In the genomic region with DNA sequence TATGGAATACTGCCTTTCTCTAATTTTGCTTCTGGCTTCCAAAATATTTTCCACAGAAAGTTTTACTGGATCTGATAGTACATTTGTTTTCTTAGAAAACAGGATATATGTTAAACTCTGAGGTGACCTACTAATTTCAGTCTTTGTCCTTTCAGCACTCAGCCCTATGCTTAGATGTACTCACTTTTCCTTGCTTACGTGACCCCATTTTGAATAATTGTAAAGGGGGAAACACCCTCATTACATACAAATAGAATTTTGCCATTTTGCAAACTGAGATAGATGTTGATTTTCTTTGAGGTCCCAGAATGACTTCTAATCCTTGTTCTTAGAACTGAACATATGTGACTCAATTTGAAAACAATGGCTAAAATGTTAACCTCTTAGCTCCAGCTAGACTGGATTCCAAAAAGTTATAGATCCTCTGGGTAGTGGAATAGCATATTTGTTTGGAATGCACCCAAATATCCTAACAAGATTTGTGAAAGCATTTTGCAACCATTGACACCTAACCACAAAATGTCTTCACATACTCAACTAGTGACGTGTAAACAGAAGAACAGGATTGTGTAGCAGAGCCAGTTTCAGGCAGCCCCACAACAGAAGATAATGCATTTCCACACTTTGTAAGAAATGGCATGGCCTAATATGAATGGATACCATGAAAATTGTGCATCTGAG, we compare ENCODE assay signal across 10 cellular contexts. TPM values are rescaled to one million over a fixed set of nuclear protein-coding genes. Genes with fewer than 3 reads are reported as not detected.
DNase-seq lines count a peak whose midpoint lies in the region; ATAC-seq, FAIRE-seq and TF ChIP-seq lines count a peak whose summit lies in the region.
"Had no signal": no experiment of that assay in that cellular context is flagged by ENCODE, and none has a peak within 500 bp of the region (broad histone marks: within the 10 kb centered on the region; RNA-seq: fewer than 3 reads in every experiment).

No MANE protein-coding gene starts in this region.

- H3K4me3 ChIP-seq in epithelial cell of esophagus (ENCODE audit: low read length) (no peak overlapping the region), rectal smooth muscle tissue (ENCODE audit: low read length) (no peak overlapping the region), gastrocnemius medialis (peak overlapping the region in 1 of 4 donors; percentile 29)

- FAIRE-seq in GM12892 (lab: Jason Lieb, UNC) (peak; percentile 86), GM19239 (lab: Jason Lieb, UNC) (no peak)

- no peak for ATAC-seq in HG02852 (IDR thresholded peaks at IDR 0.05; ENCODE audit: unreplicated experiment)
- no peak for ATAC-seq in gastrocnemius medialis
- no peak for ATAC-seq in left colon
- ATAC-seq: Panc1 had no signal

- H3K4me1 ChIP-seq in rectal smooth muscle tissue (ENCODE audit: control insufficient read depth, insufficient read depth, low read length) (peaks cover 51% of the 10 kb centered on the region), gastrocnemius medialis (peaks cover 9 to 33% of the 10 kb centered on the region in 2 donors)

- no peaks in the 10 kb centered on the region for H3K36me3 ChIP-seq in rectal smooth muscle tissue (ENCODE audit: control insufficient read depth, insufficient read depth, low read length)
- H3K36me3 ChIP-seq in gastrocnemius medialis = no peaks in the 10 kb centered on the region

- H3K27me3 ChIP-seq in rectal smooth muscle tissue (ENCODE audit: control insufficient read depth, insufficient read depth, low read length) = no peaks in the 10 kb centered on the region
- H3K27me3 ChIP-seq in gastrocnemius medialis = no peaks in the 10 kb centered on the region

- H3K27ac ChIP-seq in rectal smooth muscle tissue (ENCODE audit: low read depth, low read length) (peak overlapping the region; percentile 21), gastrocnemius medialis (no peak overlapping the region)

- no peak for TF ChIP-seq POLR2A in GM12892 (IDR thresholded peaks at IDR 0.05; ENCODE audit: low read depth, low read length)
- no peak for TF ChIP-seq POLR2A in gastrocnemius medialis (IDR thresholded peaks at IDR 0.05)

- TF ChIP-seq CTCF in epithelial cell of esophagus (IDR thresholded peaks at IDR 0.05; ENCODE audit: insufficient read depth, low read depth, low read length, missing control alignments) (no peak), gastrocnemius medialis (IDR thresholded peaks at IDR 0.05 in 4 of 5, conservative IDR thresholded peaks at IDR 0.05 in 1 of 5) (no peak)

- no peaks in the 10 kb centered on the region for H3K9me3 ChIP-seq in gastrocnemius medialis

- intact Hi-C loops in gastrocnemius medialis (cut with DNase I; ENCODE audit: low total_unique reads) = no loop called here
- intact Hi-C loops in left colon (cut with DNase I, micrococcal nuclease) = no loop called here

- DNase-seq in GM12892 (ENCODE audit: insufficient read length) (no peak), HT1080 (ENCODE audit: low read depth) (peak; percentile 60), epithelial cell of esophagus (ENCODE audit: low read depth) (peak; percentile 92), GM19239 (ENCODE audit: insufficient read length, low spot score) (no peak), gastrocnemius medialis (no peak), left colon (no peak)
- DNase-seq: Karpas-422 had no signal

- in situ Hi-C loops in gastrocnemius medialis (cut with MboI; ENCODE audit: low sequenced_read_pairs in 4 of 4) = loop anchor here in 1 of 4 donors (25.0 kb wide), 1 partner anchor 102 kb away; no protein-coding TSS in a partner anchor

- H3K9ac ChIP-seq in rectal smooth muscle tissue (ENCODE audit: low read length) = no peak overlapping the region

RNA-seq across cellular contexts. Expression of gene EHBP1, which starts 44.8 kb away (rescaled TPM):
- 13.9 TPM for polyA plus RNA-seq in GM12892 (2012; ENCODE audit: missing spikeins)
- total RNA-seq in HT1080 (2014; rRNA removed; shearing (Covaris generic)) = 26.3 and 28.7 TPM in 2 replicates
- polyA plus RNA-seq in HT1080 (2015; cell fraction: cytosol; rRNA removed) = 29.8 and 44.0 TPM in 2 replicates
- polyA plus RNA-seq in HT1080 (2015; cell fraction: nucleus; rRNA removed) = 60.7 and 62.3 TPM in 2 replicates
- total RNA-seq in gastrocnemius medialis = 10 to 100 TPM; 11.1 to 19.0 (median 15.4) TPM
- 10 to 100 TPM; 22.6 to 32.1 TPM for total RNA-seq in left colon

Comparison
In these comparisons a context has a peak if more than half of its experiments do, and no peak if none do; other contexts are left out.
1. DNase-seq: peak in HT1080 (single experiment) and epithelial cell of esophagus (single experiment); none in GM12892 (single experiment), GM19239 (single experiment), gastrocnemius medialis (0 of 2) and left colon (0 of 2).